In the genomic region with DNA sequence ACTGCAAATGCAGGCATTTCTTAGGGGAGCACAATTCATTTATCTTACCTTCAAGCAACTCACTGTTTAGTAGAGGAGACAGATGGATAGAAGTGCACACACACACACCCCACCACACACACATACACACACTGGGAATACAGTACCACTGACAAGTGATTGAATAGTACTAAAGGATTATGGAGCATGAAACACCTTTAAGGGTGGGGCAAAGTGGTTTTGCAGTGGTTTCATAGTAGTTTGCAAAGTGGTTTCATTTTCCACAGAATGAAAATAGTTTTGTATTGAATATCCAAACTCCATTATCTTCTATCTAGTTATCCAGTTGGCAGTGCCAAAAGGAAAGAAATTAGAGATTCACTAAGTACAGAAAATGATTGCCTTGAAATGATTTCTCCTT, we compare ENCODE assay signal across 21 cellular contexts.
"Had no signal": no experiment of that assay in that cellular context is flagged by ENCODE, and none has a peak within 500 bp of the region (broad histone marks: within the 10 kb centered on the region; RNA-seq: fewer than 3 reads in every experiment).

No MANE protein-coding gene starts in this region.

- H3K36me3 ChIP-seq: MG63, SJSA1 had no signal

- DNase-seq: IMR-90, Karpas-422, KG1, MG63, NCI-H1092 treated with DMSO at 0.1 percent for 48 hours, NCI-H1436, NCI-H187, NCI-H2029, NCI-H2171, NCI-H226, NCI-H446, NCI-H510A, NCI-H524 treated with DMSO at 0.1 percent for 48 hours, NCI-H69, NCI-H774, Right ventricle myocardium superior, RPMI8226, SIG-M5 had no signal

- H3K9me3 ChIP-seq: SJSA1 had no signal

- ATAC-seq: HepG2 had no signal

- H3K4me3 ChIP-seq: MG63, SJSA1, SK-N-MC had no signal

- H3K4me1 ChIP-seq: SJSA1 had no signal

- H3K27ac ChIP-seq: SJSA1, SK-N-MC had no signal
